Comparison of ENCODE assay signal across 8 cellular contexts in genomic region chr13:99288069-99288468, GRCh38. TPM values are rescaled to one million over a fixed set of nuclear protein-coding genes. Genes with fewer than 3 reads are reported as not detected.
DNase-seq lines count a peak whose midpoint lies in the region; ATAC-seq and TF ChIP-seq lines count a peak whose summit lies in the region.

No MANE protein-coding gene starts in this region.

- no peaks in the 10 kb centered on the region for H3K36me3 ChIP-seq in thyroid gland
- H3K36me3 ChIP-seq in transverse colon, result no peaks in the 10 kb centered on the region

- in situ Hi-C loops in transverse colon (cut with MboI; ENCODE audit: low pct_ligation_motif_present in 1 of 4, low pct_unique_long_range_greater_than_20kb in 1 of 4, low sequenced_read_pairs in 3 of 4), result no loop called here

- H3K27ac ChIP-seq in thyroid gland (peak overlapping the region; percentile 36 to 67 (median 63)), transverse colon (peak overlapping the region in 1 of 4 donors; percentile 12)

- intact Hi-C loops in thyroid gland (cut with DNase I) (no loop called here), transverse colon (cut with DNase I; ENCODE audit: low total_unique reads) (no loop called here)

- DNase-seq in stimulated activated CD4-positive, alpha-beta T cell treated with anti-CD3 and anti-CD28 coated beads, Interleukin-12 subunit alpha, Interleukin-12 subunit beta, amount 100 ng/mL, for 48 hours (ENCODE audit: low read depth in 2 of 3, low spot score in 1 of 3), result peak; percentile 51 to 71 (median 55)
- DNase-seq in stimulated activated CD4-positive, alpha-beta T cell treated with anti-CD3 and anti-CD28 coated beads, Interleukin-4, amount 100 ng/mL, for 4 hours, result no peak
- peak; percentile 68 to 74 for DNase-seq in activated T-cell treated with anti-CD3 and anti-CD28 coated beads, Interleukin-2, amount 50 U/mL, for 48 hours
- DNase-seq in thyroid gland (peak; percentile 79 to 82), LoVo (ENCODE audit: low spot score) (no peak), transverse colon (no peak), NCI-H510A (lab: John Stamatoyannopoulos, UW) (no peak)

- no peak for TF ChIP-seq POLR2A in thyroid gland (IDR thresholded peaks at IDR 0.05)
- TF ChIP-seq POLR2A in transverse colon (IDR thresholded peaks at IDR 0.05), result no peak

- H3K4me1 ChIP-seq in thyroid gland (peaks cover 22 to 31% of the 10 kb centered on the region in 2 donors), transverse colon (peaks cover 0 to 52% (median 22%) of the 10 kb centered on the region in 4 donors)

- H3K4me3 ChIP-seq in thyroid gland (replicated peaks in 1 of 3) (no peak overlapping the region), transverse colon (no peak overlapping the region)

- no peak for TF ChIP-seq EP300 in transverse colon (IDR thresholded peaks at IDR 0.05; ENCODE audit: low read depth)

- no peaks in the 10 kb centered on the region for H3K27me3 ChIP-seq in thyroid gland
- no peaks in the 10 kb centered on the region for H3K27me3 ChIP-seq in transverse colon

- TF ChIP-seq CTCF in thyroid gland (IDR thresholded peaks at IDR 0.05), result no peak
- no peak for TF ChIP-seq CTCF in transverse colon (IDR thresholded peaks at IDR 0.05)

- peak; percentile 86 for ATAC-seq in HG03045 (IDR thresholded peaks at IDR 0.05; ENCODE audit: unreplicated experiment)

- 21 to 25% methylated on average over 3 of the region's 3 CpGs for WGBS in thyroid gland, 2 donors
- 58 to 69% methylated on average over 3 of the region's 3 CpGs for WGBS in transverse colon (ENCODE audit: low coverage in 1 of 2), 2 donors

- H3K9me3 ChIP-seq in thyroid gland (no peaks in the 10 kb centered on the region), transverse colon (no peaks in the 10 kb centered on the region)

RNA-seq across cellular contexts. Expression of gene GPR183, which starts 19.1 kb away (rescaled TPM):
- 1 to 10 TPM; 2.5 to 9.7 (median 5.1) TPM for total RNA-seq in thyroid gland
- total RNA-seq in transverse colon, result 10 to 100 TPM in 1 of 4 donors, 1 to 10 TPM in 3; 3.0 to 14.6 (median 6.5) TPM

RNA-seq across cellular contexts. Expression of gene GPR18, which starts 29.9 kb away (rescaled TPM):
- total RNA-seq in thyroid gland (under 1 TPM in 2 of 4 donors, not detected in 2; 0.27 to 0.96 TPM), transverse colon (under 1 TPM in 2 of 4 donors, not detected in 2; 0.41 to 0.48 TPM)

Comparison
In these comparisons a context has a peak if more than half of its experiments do, and no peak if none do; other contexts are left out.
1. DNase-seq: peak in stimulated activated CD4-positive, alpha-beta T cell treated with anti-CD3 and anti-CD28 coated beads, Interleukin-12 subunit alpha, Interleukin-12 subunit beta, amount 100 ng/mL, for 48 hours (3 of 3), activated T-cell treated with anti-CD3 and anti-CD28 coated beads, Interleukin-2, amount 50 U/mL, for 48 hours (2 of 2) and thyroid gland (2 of 2); none in stimulated activated CD4-positive, alpha-beta T cell treated with anti-CD3 and anti-CD28 coated beads, Interleukin-4, amount 100 ng/mL, for 4 hours (0 of 2), LoVo (single experiment), transverse colon (single experiment) and NCI-H510A (single experiment).